In the genomic region with DNA sequence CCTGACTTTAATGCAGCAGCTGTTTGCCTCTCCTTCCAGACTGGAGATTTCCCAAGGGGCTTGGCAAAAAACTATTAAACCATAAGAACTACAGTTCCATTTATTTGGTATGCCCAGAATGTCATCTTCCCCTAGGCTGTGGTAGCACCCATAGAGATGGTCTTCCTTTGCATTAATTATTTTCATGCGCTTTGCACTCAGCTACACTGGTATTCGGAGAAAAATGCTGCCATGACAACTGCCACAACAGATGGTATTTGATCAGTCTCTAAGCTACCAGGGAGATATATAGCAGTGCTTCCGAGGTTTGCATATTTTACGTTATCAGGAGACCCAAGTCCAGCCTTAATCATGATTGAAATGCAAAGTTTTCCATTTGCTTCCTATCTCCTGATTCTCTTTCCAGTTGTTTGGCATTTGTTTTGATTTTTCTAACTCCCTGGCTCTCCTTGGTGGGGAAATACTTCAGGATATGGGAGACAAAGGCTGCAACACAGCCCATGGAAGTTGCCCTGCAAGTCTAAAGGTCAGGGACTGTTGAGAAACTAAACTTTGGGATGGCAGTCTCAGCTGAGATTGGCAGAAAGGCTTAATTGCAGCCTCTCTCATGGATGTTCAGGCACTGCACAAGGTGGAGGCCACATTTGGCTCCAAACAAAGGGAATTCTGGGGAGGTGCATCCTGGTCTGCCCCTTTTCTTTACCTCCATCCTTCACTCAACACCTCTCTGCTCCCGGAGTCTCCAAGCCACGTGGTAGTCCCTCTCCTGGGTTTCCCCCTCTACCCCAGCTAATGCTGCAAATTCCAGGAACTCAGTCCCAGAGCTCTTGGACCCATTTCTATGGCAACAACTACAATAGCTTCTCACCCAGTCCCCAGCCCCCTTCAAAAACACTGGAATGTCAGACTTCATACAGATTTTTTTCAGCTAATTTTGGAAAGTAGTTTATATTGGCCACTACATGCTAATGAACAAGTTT, we compare ENCODE assay signal across 15 cellular contexts.
DNase-seq lines count a peak whose midpoint lies in the region; ATAC-seq, FAIRE-seq and TF ChIP-seq lines count a peak whose summit lies in the region.
"Had no signal": no experiment of that assay in that cellular context is flagged by ENCODE, and none has a peak within 500 bp of the region (broad histone marks: within the 10 kb centered on the region; RNA-seq: fewer than 3 reads in every experiment).

No MANE protein-coding gene starts in this region.

- POLR2A ChIA-PET in endothelial cell of umbilical vein (lab: Charles Lee) = no interaction called here
- POLR2A ChIA-PET in T-cell (lab: Charles Lee) = no interaction called here

- H3K36me3 Mint-ChIP-seq in nephron (ENCODE audit: low read depth) (no peaks in the 10 kb centered on the region), T-cell (no peaks in the 10 kb centered on the region)
- H3K36me3 Mint-ChIP-seq: naive thymus-derived CD4-positive, alpha-beta T cell had no signal

- H3K27me3 Mint-ChIP-seq in nephron (ENCODE audit: low read depth) = no peaks in the 10 kb centered on the region
- no peaks in the 10 kb centered on the region for H3K27me3 Mint-ChIP-seq in T-cell
- peaks cover 19% of the 10 kb centered on the region for H3K27me3 Mint-ChIP-seq in stimulated activated naive CD8-positive, alpha-beta T cell treated with anti-CD3 and anti-CD28 coated beads, Interleukin-15, amount 100 ng/mL, for 72 hours

- peak; percentile 15 for FAIRE-seq in endothelial cell of umbilical vein (lab: Jason Lieb, UNC)
- no peak for FAIRE-seq in GM12892 (lab: Jason Lieb, UNC)
- FAIRE-seq: RCC 7860, TTC549 had no signal

- intact Hi-C loops in endothelial cell of umbilical vein (cut with micrococcal nuclease) = no loop called here

- peak overlapping the region; percentile 4 for H3K9ac ChIP-seq in endothelial cell of umbilical vein (replicated peaks; ENCODE audit: extremely low read depth, insufficient read depth, low read length)

- H2AFZ ChIP-seq in endothelial cell of umbilical vein (ENCODE audit: low read depth, low read length) = no peak overlapping the region

- peaks cover 3% of the 10 kb centered on the region for H4K20me1 ChIP-seq in endothelial cell of umbilical vein (replicated peaks; ENCODE audit: control insufficient read depth, extremely low read depth, insufficient read depth, low read length)

- no peak for ATAC-seq in T-cell (replicated peaks in 1 of 4)
- ATAC-seq in GM18870 (IDR thresholded peaks at IDR 0.05; ENCODE audit: unreplicated experiment) = no peak
- ATAC-seq in stimulated activated naive CD8-positive, alpha-beta T cell treated with anti-CD3 and anti-CD28 coated beads, Interleukin-15, amount 100 ng/mL, for 72 hours = no peak
- ATAC-seq: naive thymus-derived CD4-positive, alpha-beta T cell had no signal

- no peaks in the 10 kb centered on the region for H3K27me3 ChIP-seq in endothelial cell of umbilical vein (ENCODE audit: control insufficient read depth in 2 of 2, insufficient read depth in 2 of 2, low read length in 2 of 2)

- peaks cover 51% of the 10 kb centered on the region for H3K4me1 ChIP-seq in endothelial cell of umbilical vein (ENCODE audit: control insufficient read depth, extremely low read depth, insufficient read depth, low read length)

- H3K9me1 ChIP-seq in endothelial cell of umbilical vein (replicated peaks; ENCODE audit: control insufficient read depth, extremely low read depth, insufficient read depth, low read length) = no peaks in the 10 kb centered on the region

- H3K4me3 Mint-ChIP-seq in nephron (no peak overlapping the region), T-cell (no peak overlapping the region)
- H3K4me3 Mint-ChIP-seq in stimulated activated naive CD8-positive, alpha-beta T cell treated with anti-CD3 and anti-CD28 coated beads, Interleukin-15, amount 100 ng/mL, for 72 hours = no peak overlapping the region
- H3K4me3 Mint-ChIP-seq: naive thymus-derived CD4-positive, alpha-beta T cell had no signal

- H3K4me2 ChIP-seq in endothelial cell of umbilical vein (ENCODE audit: insufficient read depth, low read length) = no peak overlapping the region

- BruUV-seq in endothelial cell of umbilical vein (replicated peaks; lab: Mats Ljungman, UMichigan) = no TSS peak

- peaks cover 37% of the 10 kb centered on the region for H3K79me2 ChIP-seq in endothelial cell of umbilical vein (ENCODE audit: control insufficient read depth, insufficient read depth, low read length)

- H3K27ac Mint-ChIP-seq in nephron (peak overlapping the region in 2 of 3 experiments; percentile 8 to 29), T-cell (no peak overlapping the region)
- no peak overlapping the region for H3K27ac Mint-ChIP-seq in stimulated activated naive CD8-positive, alpha-beta T cell treated with anti-CD3 and anti-CD28 coated beads, Interleukin-15, amount 100 ng/mL, for 72 hours
- H3K27ac Mint-ChIP-seq: naive thymus-derived CD4-positive, alpha-beta T cell had no signal

- CTCF ChIA-PET in endothelial cell of umbilical vein (lab: Charles Lee) = interaction anchor here (0.9 to 1.2 kb wide), 2 partner anchors 14 to 39 kb away, joined by 5 read pairs; no protein-coding TSS in a partner anchor
- CTCF ChIA-PET in T-cell (lab: Charles Lee) = no interaction called here

- no peak overlapping the region for H3K4me3 ChIP-seq in endothelial cell of umbilical vein (replicated peaks in 1 of 3; ENCODE audit: insufficient read depth in 1 of 3, low read depth in 1 of 3, low read length in 3 of 3)

- DNase-seq in DMS153 (lab: John Stamatoyannopoulos, UW) (peak; percentile 57), NCI-H2171 treated with DMSO at 0.1 percent for 48 hours (lab: John Stamatoyannopoulos, UW) (peak; percentile 61), endothelial cell of umbilical vein (ENCODE audit: low read depth, low spot score) (peak; percentile 92), T-cell (no peak), GM12892 (ENCODE audit: insufficient read length) (no peak)
- DNase-seq in stimulated activated naive CD8-positive, alpha-beta T cell treated with anti-CD3 and anti-CD28 coated beads, Interleukin-15, amount 100 ng/mL, for 72 hours = no peak
- DNase-seq: naive thymus-derived CD4-positive, alpha-beta T cell; NCI-H1105; stimulated activated CD4-positive, alpha-beta T cell treated with anti-CD3 and anti-CD28 coated beads, Interleukin-2, amount 100 ng/mL, for 24 hours; stimulated activated naive CD4-positive, alpha-beta T cell treated with Interleukin-2 at 50 U/mL for 16 hours had no signal

- peaks cover 58% of the 10 kb centered on the region for H3K4me1 Mint-ChIP-seq in nephron
- no peaks in the 10 kb centered on the region for H3K4me1 Mint-ChIP-seq in T-cell
- H3K4me1 Mint-ChIP-seq in stimulated activated naive CD8-positive, alpha-beta T cell treated with anti-CD3 and anti-CD28 coated beads, Interleukin-15, amount 100 ng/mL, for 72 hours = no peaks in the 10 kb centered on the region
- H3K4me1 Mint-ChIP-seq: naive thymus-derived CD4-positive, alpha-beta T cell had no signal

- peak overlapping the region; percentile 42 for H3K27ac ChIP-seq in endothelial cell of umbilical vein (ENCODE audit: insufficient read depth, low read depth, low read length)
- H3K27ac ChIP-seq: C4-2B had no signal

- H3K9me3 Mint-ChIP-seq in nephron (no peaks in the 10 kb centered on the region), T-cell (no peaks in the 10 kb centered on the region)
- no peaks in the 10 kb centered on the region for H3K9me3 Mint-ChIP-seq in stimulated activated naive CD8-positive, alpha-beta T cell treated with anti-CD3 and anti-CD28 coated beads, Interleukin-15, amount 100 ng/mL, for 72 hours

- no peaks in the 10 kb centered on the region for H3K9me3 ChIP-seq in endothelial cell of umbilical vein (replicated peaks; ENCODE audit: control insufficient read depth, insufficient read depth, low read length)

- TF ChIP-seq POLR2A in endothelial cell of umbilical vein (IDR thresholded peaks at IDR 0.05; ENCODE audit: low read depth, low read length) (no peak), GM12892 (IDR thresholded peaks at IDR 0.05; ENCODE audit: low read depth, low read length) (no peak)

- H3K36me3 ChIP-seq in endothelial cell of umbilical vein (ENCODE audit: control insufficient read depth in 2 of 2, extremely low read depth in 1 of 2, insufficient read depth in 2 of 2, low read length in 2 of 2) = no peaks in the 10 kb centered on the region

- dilution Hi-C loops in endothelial cell of umbilical vein (cut with MboI; ENCODE audit: extremely low pct_ligation_motif_present, low sequenced_read_pairs) = no loop called here

- TF ChIP-seq CTCF in endothelial cell of umbilical vein (IDR thresholded peaks at IDR 0.05; ENCODE audit: extremely low read depth in 1 of 2, insufficient read depth in 1 of 2, low read depth in 1 of 2, low read length in 2 of 2) (no peak), nephron (IDR thresholded peaks at IDR 0.05; ENCODE audit: unreplicated experiment in 3 of 3) (no peak)

TF ChIP-seq in endothelial cell of umbilical vein, 7 proteins besides CTCF, POLR2A, EP300 and RAD21:
- TF ChIP-seq EZH2 (IDR thresholded peaks at IDR 0.05; ENCODE audit: borderline replicate concordance, low read depth, low read length, severe bottlenecking) = no peak
- TF ChIP-seq POLR2AphosphoS5 (IDR thresholded peaks at IDR 0.05; ENCODE audit: insufficient read depth, low read depth, low read length) = no peak
- no peak for TF ChIP-seq FOS (IDR thresholded peaks at IDR 0.05; ENCODE audit: borderline replicate concordance, insufficient read depth, low read length)
- TF ChIP-seq MYC (IDR thresholded peaks at IDR 0.05; ENCODE audit: low read depth, low read length) = no peak
TF ChIP-seq in endothelial cell of umbilical vein: peak in this region for 0.

Comparison
In these comparisons a context has a peak if more than half of its experiments do, and no peak if none do; other contexts are left out.
1. DNase-seq: peak in DMS153 (single experiment), NCI-H2171 treated with DMSO at 0.1 percent for 48 hours (single experiment) and endothelial cell of umbilical vein (single experiment); none in T-cell (0 of 34), GM12892 (single experiment) and stimulated activated naive CD8-positive, alpha-beta T cell treated with anti-CD3 and anti-CD28 coated beads, Interleukin-15, amount 100 ng/mL, for 72 hours (0 of 2).
2. H3K27ac Mint-ChIP-seq: peak in nephron (2 of 3); none in T-cell (0 of 2) and stimulated activated naive CD8-positive, alpha-beta T cell treated with anti-CD3 and anti-CD28 coated beads, Interleukin-15, amount 100 ng/mL, for 72 hours (0 of 2).